39 cellular contexts compared by ENCODE assay signal in genomic region chr12:52735816-52736632, GRCh38. TPM values are rescaled to one million over a fixed set of nuclear protein-coding genes. Genes with fewer than 3 reads are reported as not detected.
"Had no signal": no experiment of that assay in that cellular context is flagged by ENCODE, and none has a peak within 500 bp of the region (broad histone marks: within the 10 kb centered on the region; RNA-seq: fewer than 3 reads in every experiment).

No MANE protein-coding gene starts in this region.

- H3K4me3 ChIP-seq: ascending aorta, breast epithelium, cardiac muscle cell, coronary artery, dorsolateral prefrontal cortex, esophagus muscularis mucosa, gastrocnemius medialis, heart right ventricle had no signal

- H3K27me3 ChIP-seq: ascending aorta had no signal

- H3K4me1 Mint-ChIP-seq: activated B cell treated with CpG ODN at 0.5 μM for 24 hours; activated CD4-positive, alpha-beta T cell treated with anti-CD3 and anti-CD28 coated beads for 36 hours; activated CD4-positive, alpha-beta T cell treated with anti-CD3 and anti-CD28 coated beads, Interleukin-2, amount 10 ng/mL, durations not matched to agents 24 days and 14 days; activated CD8-positive, alpha-beta memory T cell treated with anti-CD3 and anti-CD28 coated beads, Interleukin-2, amount 10 ng/mL, durations not matched to agents 7 days and 5 days; activated naive CD4-positive, alpha-beta T cell treated with anti-CD3 and anti-CD28 coated beads, Interleukin-2, amount 10 ng/mL, durations not matched to agents 7 days and 5 days; activated naive CD8-positive, alpha-beta T cell treated with anti-CD3 and anti-CD28 coated beads, Interleukin-2, amount 10 ng/mL, durations not matched to agents 7 days and 5 days; brain; central memory CD8-positive, alpha-beta T cell; endodermal cell; T-helper 17 cell had no signal

- H3K36me3 Mint-ChIP-seq: activated CD4-positive, alpha-beta memory T cell treated with anti-CD3 and anti-CD28 coated beads for 36 hours; activated CD8-positive, alpha-beta memory T cell treated with anti-CD3 and anti-CD28 coated beads, Interleukin-2, amount 10 ng/mL, durations not matched to agents 7 days and 5 days; activated naive CD4-positive, alpha-beta T cell treated with anti-CD3 and anti-CD28 coated beads, Interleukin-2, amount 10 ng/mL, durations not matched to agents 7 days and 5 days; activated naive CD4-positive, alpha-beta T cell treated with anti-CD3 and anti-CD28 coated beads, Interleukin-2, amount 50 U/mL, for 72 hours; activated naive CD8-positive, alpha-beta T cell treated with anti-CD3 and anti-CD28 coated beads, Interleukin-2, amount 10 ng/mL, durations not matched to agents 7 days and 5 days; brain had no signal

- H3K9me3 ChIP-seq: ascending aorta, breast epithelium, gastrocnemius medialis, heart right ventricle had no signal

- H3K4me3 Mint-ChIP-seq: activated B cell treated with CpG ODN at 0.5 μM for 24 hours; activated CD4-positive, alpha-beta memory T cell treated with anti-CD3 and anti-CD28 coated beads for 36 hours; activated CD4-positive, alpha-beta T cell treated with anti-CD3 and anti-CD28 coated beads for 36 hours; activated CD4-positive, alpha-beta T cell treated with anti-CD3 and anti-CD28 coated beads, Interleukin-2, amount 10 ng/mL, durations not matched to agents 24 days and 14 days; activated CD8-positive, alpha-beta memory T cell treated with anti-CD3 and anti-CD28 coated beads, Interleukin-2, amount 10 ng/mL, durations not matched to agents 7 days and 5 days; activated CD8-positive, alpha-beta T cell treated with anti-CD3 and anti-CD28 coated beads, Interleukin-2, amount 10 ng/mL, durations not matched to agents 7 days and 5 days; activated naive CD4-positive, alpha-beta T cell treated with anti-CD3 and anti-CD28 coated beads, Interleukin-2, amount 10 ng/mL, durations not matched to agents 7 days and 5 days; activated naive CD8-positive, alpha-beta T cell treated with anti-CD3 and anti-CD28 coated beads, Interleukin-2, amount 10 ng/mL, durations not matched to agents 7 days and 5 days; activated T-helper 1 cell treated with anti-CD3 and anti-CD28 coated beads, Interleukin-12 subunit alpha, Interleukin-12 subunit beta, Interleukin-2, Interleukin-4 antibody, amounts not matched to agents 30 ng/mL and 10 ng/mL and 1 ng/mL, durations not matched to agents 14 hours and 24 hours and 36 hours; brain; central memory CD8-positive, alpha-beta T cell; dendritic cell treated with granulocyte-macrophage colony-stimulating factor and Interleukin-4, amounts not matched to agents 40 ng/mL and 50 ng/mL, for 4 days; endodermal cell; T-helper 17 cell; T-helper 2 cell treated with Interferon-gamma antibody and Interleukin-4, amounts not matched to agents 5 μg/mL and 100 μg/mL, for 36 hours had no signal

- H3K4me1 ChIP-seq: ascending aorta, breast epithelium, esophagus muscularis mucosa, foreskin keratinocyte, gastrocnemius medialis, heart right ventricle had no signal

- H3K27ac Mint-ChIP-seq: activated B cell treated with CpG ODN at 0.5 μM for 24 hours; activated CD4-positive, alpha-beta memory T cell treated with anti-CD3 and anti-CD28 coated beads for 36 hours; activated CD4-positive, alpha-beta T cell treated with anti-CD3 and anti-CD28 coated beads for 36 hours; activated CD4-positive, alpha-beta T cell treated with anti-CD3 and anti-CD28 coated beads, Interleukin-2, amount 10 ng/mL, durations not matched to agents 24 days and 14 days; activated CD8-positive, alpha-beta memory T cell treated with anti-CD3 and anti-CD28 coated beads, Interleukin-2, amount 10 ng/mL, durations not matched to agents 7 days and 5 days; activated CD8-positive, alpha-beta T cell treated with anti-CD3 and anti-CD28 coated beads, Interleukin-2, amount 10 ng/mL, durations not matched to agents 7 days and 5 days; activated naive CD4-positive, alpha-beta T cell treated with anti-CD3 and anti-CD28 coated beads, Interleukin-2, amount 10 ng/mL, durations not matched to agents 7 days and 5 days; activated naive CD4-positive, alpha-beta T cell treated with anti-CD3 and anti-CD28 coated beads, Interleukin-2, amount 50 U/mL, for 72 hours; activated naive CD8-positive, alpha-beta T cell treated with anti-CD3 and anti-CD28 coated beads, Interleukin-2, amount 10 ng/mL, durations not matched to agents 7 days and 5 days; activated T-helper 1 cell treated with anti-CD3 and anti-CD28 coated beads, Interleukin-12 subunit alpha, Interleukin-12 subunit beta, Interleukin-2, Interleukin-4 antibody, amounts not matched to agents 30 ng/mL and 10 ng/mL and 1 ng/mL, durations not matched to agents 14 hours and 24 hours and 36 hours; activated T-helper 2 cell treated with anti-CD3 and anti-CD28 coated beads, Interferon-gamma antibody, Interleukin-2, Interleukin-4, amounts not matched to agents 10 μg/mL and 5 μg/mL and 100 μg/mL, durations not matched to agents 14 hours and 24 hours and 36 hours; brain; dendritic cell treated with granulocyte-macrophage colony-stimulating factor and Interleukin-4, amounts not matched to agents 40 ng/mL and 50 ng/mL, for 4 days; endodermal cell; T-helper 17 cell; T-helper 2 cell treated with Interferon-gamma antibody and Interleukin-4, amounts not matched to agents 5 μg/mL and 100 μg/mL, for 36 hours had no signal

- ATAC-seq: activated CD4-positive, alpha-beta T cell treated with anti-CD3 and anti-CD28 coated beads for 36 hours; activated CD4-positive, CD25-positive, alpha-beta regulatory T cell treated with anti-CD3 and anti-CD28 coated beads, Interleukin-2, amount 50 U/mL, for 24 hours; activated CD8-positive, alpha-beta memory T cell treated with anti-CD3 and anti-CD28 coated beads, Interleukin-2, amount 10 ng/mL, durations not matched to agents 7 days and 5 days; activated CD8-positive, alpha-beta T cell treated with anti-CD3 and anti-CD28 coated beads, Interleukin-2, amount 10 ng/mL, durations not matched to agents 7 days and 5 days; activated naive CD4-positive, alpha-beta T cell treated with anti-CD3 and anti-CD28 coated beads, Interleukin-2, amount 50 U/mL, for 72 hours; foreskin keratinocyte; gastrocnemius medialis; heart right ventricle; T-helper 17 cell had no signal

- DNase-seq: activated B cell treated with CpG ODN at 0.5 μM for 24 hours; activated CD4-positive, alpha-beta memory T cell treated with anti-CD3 and anti-CD28 coated beads for 36 hours; activated CD4-positive, alpha-beta T cell treated with anti-CD3 and anti-CD28 coated beads for 36 hours; activated CD4-positive, alpha-beta T cell treated with anti-CD3 and anti-CD28 coated beads, Interleukin-2, amount 10 ng/mL, durations not matched to agents 24 days and 14 days; activated CD8-positive, alpha-beta memory T cell treated with anti-CD3 and anti-CD28 coated beads, Interleukin-2, amount 10 ng/mL, durations not matched to agents 7 days and 5 days; activated CD8-positive, alpha-beta memory T cell treated with anti-CD3 and anti-CD28 coated beads, Interleukin-2, amount 50 U/mL, for 4 hours; activated CD8-positive, alpha-beta T cell treated with anti-CD3 and anti-CD28 coated beads, Interleukin-2, amount 10 ng/mL, durations not matched to agents 7 days and 5 days; activated effector memory CD4-positive, alpha-beta T cell treated with anti-CD3 and anti-CD28 coated beads, Interleukin-2, amount 50 U/mL, for 16 hours; activated naive CD4-positive, alpha-beta T cell treated with anti-CD3 and anti-CD28 coated beads, Interleukin-2, amount 10 ng/mL, durations not matched to agents 7 days and 5 days; activated naive CD8-positive, alpha-beta T cell treated with anti-CD3 and anti-CD28 coated beads, Interleukin-2, amount 10 ng/mL, durations not matched to agents 7 days and 5 days; activated T-cell treated with anti-CD3 and anti-CD28 coated beads, Interleukin-2, amount 50 U/mL, for 1 hour; activated T-cell treated with anti-CD3 and anti-CD28 coated beads, Interleukin-2, amount 50 U/mL, for 48 hours; dorsolateral prefrontal cortex; effector memory CD4-positive, alpha-beta T cell; endodermal cell; erythroblast; foreskin keratinocyte; gastrocnemius medialis; heart right ventricle; T-helper 1 cell; T-helper 17 cell; T1000; WERI-Rb-1 had no signal

- H3K9me3 Mint-ChIP-seq: activated B cell treated with CpG ODN at 0.5 μM for 24 hours; activated CD4-positive, alpha-beta memory T cell treated with anti-CD3 and anti-CD28 coated beads for 36 hours; activated CD4-positive, alpha-beta T cell treated with anti-CD3 and anti-CD28 coated beads, Interleukin-2, amount 10 ng/mL, durations not matched to agents 24 days and 14 days; activated naive CD4-positive, alpha-beta T cell treated with anti-CD3 and anti-CD28 coated beads, Interleukin-2, amount 10 ng/mL, durations not matched to agents 7 days and 5 days; activated naive CD8-positive, alpha-beta T cell treated with anti-CD3 and anti-CD28 coated beads, Interleukin-2, amount 10 ng/mL, durations not matched to agents 7 days and 5 days; activated T-helper 1 cell treated with anti-CD3 and anti-CD28 coated beads, Interleukin-12 subunit alpha, Interleukin-12 subunit beta, Interleukin-2, Interleukin-4 antibody, amounts not matched to agents 30 ng/mL and 10 ng/mL and 1 ng/mL, durations not matched to agents 14 hours and 24 hours and 36 hours; activated T-helper 2 cell treated with anti-CD3 and anti-CD28 coated beads, Interferon-gamma antibody, Interleukin-2, Interleukin-4, amounts not matched to agents 10 μg/mL and 5 μg/mL and 100 μg/mL, durations not matched to agents 14 hours and 24 hours and 36 hours; brain; central memory CD8-positive, alpha-beta T cell; dendritic cell treated with granulocyte-macrophage colony-stimulating factor and Interleukin-4, amounts not matched to agents 40 ng/mL and 50 ng/mL, for 4 days; endodermal cell; T-helper 2 cell treated with Interferon-gamma antibody and Interleukin-4, amounts not matched to agents 5 μg/mL and 100 μg/mL, for 36 hours had no signal

- H3K36me3 ChIP-seq: ascending aorta, breast epithelium, cardiac muscle cell, esophagus muscularis mucosa, gastrocnemius medialis, heart right ventricle, WERI-Rb-1 had no signal

- H3K27ac ChIP-seq: ascending aorta, breast epithelium, cardiac muscle cell, coronary artery, dorsolateral prefrontal cortex, esophagus muscularis mucosa, foreskin keratinocyte, gastrocnemius medialis, heart right ventricle, WERI-Rb-1 had no signal

RNA-seq across cellular contexts. Expression of gene KRT77, which starts 32.7 kb away (rescaled TPM):
- total RNA-seq: activated B cell treated with CpG ODN at 0.5 μM for 24 hours; activated CD4-positive, alpha-beta memory T cell treated with anti-CD3 and anti-CD28 coated beads for 36 hours; activated CD4-positive, alpha-beta T cell treated with anti-CD3 and anti-CD28 coated beads for 36 hours; activated CD4-positive, alpha-beta T cell treated with anti-CD3 and anti-CD28 coated beads, Interleukin-2, amount 10 ng/mL, durations not matched to agents 24 days and 14 days; activated CD8-positive, alpha-beta memory T cell treated with anti-CD3 and anti-CD28 coated beads for 36 hours; activated CD8-positive, alpha-beta memory T cell treated with anti-CD3 and anti-CD28 coated beads, Interleukin-2, amount 10 ng/mL, durations not matched to agents 7 days and 5 days; activated CD8-positive, alpha-beta T cell treated with anti-CD3 and anti-CD28 coated beads, Interleukin-2, amount 10 ng/mL, durations not matched to agents 7 days and 5 days; activated naive CD4-positive, alpha-beta T cell treated with anti-CD3 and anti-CD28 coated beads, Interleukin-2, amount 50 U/mL, for 72 hours; activated naive CD8-positive, alpha-beta T cell treated with anti-CD3 and anti-CD28 coated beads, Interleukin-2, amount 10 ng/mL, durations not matched to agents 7 days and 5 days; activated T-helper 1 cell treated with anti-CD3 and anti-CD28 coated beads, Interleukin-12 subunit alpha, Interleukin-12 subunit beta, Interleukin-2, Interleukin-4 antibody, amounts not matched to agents 30 ng/mL and 10 ng/mL and 1 ng/mL, durations not matched to agents 14 hours and 24 hours and 36 hours; activated T-helper 2 cell treated with anti-CD3 and anti-CD28 coated beads, Interferon-gamma antibody, Interleukin-2, Interleukin-4, amounts not matched to agents 10 μg/mL and 5 μg/mL and 100 μg/mL, durations not matched to agents 14 hours and 24 hours and 36 hours; ascending aorta; cardiac muscle cell; endodermal cell; esophagus muscularis mucosa; foreskin keratinocyte; gastrocnemius medialis; glomerular endothelial cell; T-helper 17 cell had no signal
- polyA plus RNA-seq: cardiac muscle cell, heart right ventricle had no signal

RNA-seq across cellular contexts. Expression of gene KRT76, which starts 41.1 kb away (rescaled TPM):
- total RNA-seq: activated B cell treated with CpG ODN at 0.5 μM for 24 hours; activated CD4-positive, alpha-beta memory T cell treated with anti-CD3 and anti-CD28 coated beads for 36 hours; activated CD4-positive, alpha-beta T cell treated with anti-CD3 and anti-CD28 coated beads for 36 hours; activated CD4-positive, alpha-beta T cell treated with anti-CD3 and anti-CD28 coated beads, Interleukin-2, amount 10 ng/mL, durations not matched to agents 24 days and 14 days; activated CD8-positive, alpha-beta memory T cell treated with anti-CD3 and anti-CD28 coated beads for 36 hours; activated CD8-positive, alpha-beta memory T cell treated with anti-CD3 and anti-CD28 coated beads, Interleukin-2, amount 10 ng/mL, durations not matched to agents 7 days and 5 days; activated CD8-positive, alpha-beta T cell treated with anti-CD3 and anti-CD28 coated beads, Interleukin-2, amount 10 ng/mL, durations not matched to agents 7 days and 5 days; activated naive CD4-positive, alpha-beta T cell treated with anti-CD3 and anti-CD28 coated beads, Interleukin-2, amount 50 U/mL, for 72 hours; activated naive CD8-positive, alpha-beta T cell treated with anti-CD3 and anti-CD28 coated beads, Interleukin-2, amount 10 ng/mL, durations not matched to agents 7 days and 5 days; activated T-helper 1 cell treated with anti-CD3 and anti-CD28 coated beads, Interleukin-12 subunit alpha, Interleukin-12 subunit beta, Interleukin-2, Interleukin-4 antibody, amounts not matched to agents 30 ng/mL and 10 ng/mL and 1 ng/mL, durations not matched to agents 14 hours and 24 hours and 36 hours; activated T-helper 2 cell treated with anti-CD3 and anti-CD28 coated beads, Interferon-gamma antibody, Interleukin-2, Interleukin-4, amounts not matched to agents 10 μg/mL and 5 μg/mL and 100 μg/mL, durations not matched to agents 14 hours and 24 hours and 36 hours; ascending aorta; breast epithelium; cardiac muscle cell; cerebellum; dorsolateral prefrontal cortex; endodermal cell; esophagus muscularis mucosa; foreskin keratinocyte; gastrocnemius medialis; glomerular endothelial cell; heart right ventricle; T-helper 17 cell had no signal
- polyA plus RNA-seq: cardiac muscle cell, heart right ventricle had no signal

RNA-seq across cellular contexts. Expression of gene KRT1, which starts 55.8 kb away (rescaled TPM):
- total RNA-seq: activated B cell treated with CpG ODN at 0.5 μM for 24 hours; activated CD4-positive, alpha-beta memory T cell treated with anti-CD3 and anti-CD28 coated beads for 36 hours; activated CD4-positive, alpha-beta T cell treated with anti-CD3 and anti-CD28 coated beads for 36 hours; activated CD4-positive, alpha-beta T cell treated with anti-CD3 and anti-CD28 coated beads, Interleukin-2, amount 10 ng/mL, durations not matched to agents 24 days and 14 days; activated CD8-positive, alpha-beta memory T cell treated with anti-CD3 and anti-CD28 coated beads for 36 hours; activated CD8-positive, alpha-beta memory T cell treated with anti-CD3 and anti-CD28 coated beads, Interleukin-2, amount 10 ng/mL, durations not matched to agents 7 days and 5 days; activated CD8-positive, alpha-beta T cell treated with anti-CD3 and anti-CD28 coated beads, Interleukin-2, amount 10 ng/mL, durations not matched to agents 7 days and 5 days; activated naive CD4-positive, alpha-beta T cell treated with anti-CD3 and anti-CD28 coated beads, Interleukin-2, amount 50 U/mL, for 72 hours; activated naive CD8-positive, alpha-beta T cell treated with anti-CD3 and anti-CD28 coated beads, Interleukin-2, amount 10 ng/mL, durations not matched to agents 7 days and 5 days; activated T-helper 1 cell treated with anti-CD3 and anti-CD28 coated beads, Interleukin-12 subunit alpha, Interleukin-12 subunit beta, Interleukin-2, Interleukin-4 antibody, amounts not matched to agents 30 ng/mL and 10 ng/mL and 1 ng/mL, durations not matched to agents 14 hours and 24 hours and 36 hours; ascending aorta; breast epithelium; cardiac muscle cell; endodermal cell; esophagus muscularis mucosa; gastrocnemius medialis; glomerular endothelial cell; heart right ventricle had no signal
- polyA plus RNA-seq: cardiac muscle cell, heart right ventricle had no signal

RNA-seq across cellular contexts. Expression of gene KRT3, which starts 59.9 kb away (rescaled TPM):
- total RNA-seq: activated B cell treated with CpG ODN at 0.5 μM for 24 hours; activated CD4-positive, alpha-beta memory T cell treated with anti-CD3 and anti-CD28 coated beads for 36 hours; activated CD4-positive, alpha-beta T cell treated with anti-CD3 and anti-CD28 coated beads for 36 hours; activated CD8-positive, alpha-beta memory T cell treated with anti-CD3 and anti-CD28 coated beads for 36 hours; activated CD8-positive, alpha-beta memory T cell treated with anti-CD3 and anti-CD28 coated beads, Interleukin-2, amount 10 ng/mL, durations not matched to agents 7 days and 5 days; activated CD8-positive, alpha-beta T cell treated with anti-CD3 and anti-CD28 coated beads, Interleukin-2, amount 10 ng/mL, durations not matched to agents 7 days and 5 days; activated naive CD8-positive, alpha-beta T cell treated with anti-CD3 and anti-CD28 coated beads, Interleukin-2, amount 10 ng/mL, durations not matched to agents 7 days and 5 days; activated T-helper 2 cell treated with anti-CD3 and anti-CD28 coated beads, Interferon-gamma antibody, Interleukin-2, Interleukin-4, amounts not matched to agents 10 μg/mL and 5 μg/mL and 100 μg/mL, durations not matched to agents 14 hours and 24 hours and 36 hours; ascending aorta; breast epithelium; cardiac muscle cell; cerebellum; endodermal cell; esophagus muscularis mucosa; foreskin keratinocyte; gastrocnemius medialis; heart right ventricle; T-helper 17 cell had no signal
- polyA plus RNA-seq: cardiac muscle cell, foreskin keratinocyte, heart right ventricle had no signal
